ENCODE assay signal across 13 cellular contexts in genomic region chr10:6498771-6499170, GRCh38.
DNase-seq lines count a peak whose midpoint lies in the region; ATAC-seq and TF ChIP-seq lines count a peak whose summit lies in the region.
"Had no signal": no experiment of that assay in that cellular context is flagged by ENCODE, and none has a peak within 500 bp of the region (broad histone marks: within the 10 kb centered on the region; RNA-seq: fewer than 3 reads in every experiment).

No MANE protein-coding gene starts in this region.

- POLR2A ChIA-PET in activated CD4-positive, alpha-beta T cell treated with anti-CD3 and anti-CD28 coated beads, Interleukin-2, amount 10 ng/mL, durations not matched to agents 7 days and 5 days (lab: Charles Lee): interaction anchor here (0.6 kb wide), 1 partner anchor 8 kb away, joined by 3 read pairs; no protein-coding TSS in a partner anchor

- peak overlapping the region; percentile 87 for H3K27ac Mint-ChIP-seq in activated CD4-positive, alpha-beta T cell treated with anti-CD3 and anti-CD28 coated beads, Interleukin-2, amount 10 ng/mL, durations not matched to agents 7 days and 5 days
- H3K27ac Mint-ChIP-seq: activated B cell treated with CpG ODN at 0.5 μM for 24 hours had no signal

- H3K9me3 ChIP-seq in BLaER1 treated with 17β-estradiol and CSF1 and Interleukin-3, amounts not matched to agents 10 nM and 100 nM (replicated peaks in 1 of 11): peaks cover 0 to 11% (median 0%) of the 10 kb centered on the region in 11 experiments; a peak in 3 of 22 replicates

- CTCF ChIA-PET in activated CD4-positive, alpha-beta T cell treated with anti-CD3 and anti-CD28 coated beads, Interleukin-2, amount 10 ng/mL, durations not matched to agents 7 days and 5 days (lab: Charles Lee): interaction anchor here (1.1 to 2.1 kb wide), 5 partner anchors 12 to 34 kb away, joined by 3 to 5 read pairs (median 4); no protein-coding TSS in a partner anchor

- peaks cover 41 to 57% (median 47%) of the 10 kb centered on the region in 10 experiments for H3K4me1 ChIP-seq in BLaER1 treated with 17β-estradiol and CSF1 and Interleukin-3, amounts not matched to agents 10 nM and 100 nM

- TF ChIP-seq CTCF in fibroblast of mammary gland (conservative IDR thresholded peaks at IDR 0.05; ENCODE audit: control insufficient read depth, insufficient read depth, low read depth, low read length): no peak

- H3K4me3 Mint-ChIP-seq in activated CD4-positive, alpha-beta T cell treated with anti-CD3 and anti-CD28 coated beads, Interleukin-2, amount 10 ng/mL, durations not matched to agents 7 days and 5 days: peak overlapping the region; percentile 47
- H3K4me3 Mint-ChIP-seq: activated B cell treated with CpG ODN at 0.5 μM for 24 hours had no signal

- H3K27me3 ChIP-seq in BLaER1 treated with 17β-estradiol and CSF1 and Interleukin-3, amounts not matched to agents 10 nM and 100 nM: no peaks in the 10 kb centered on the region

- peaks cover 0 to 7% (median 0%) of the 10 kb centered on the region in 11 experiments; a peak in 6 of 22 replicates for H3K36me3 ChIP-seq in BLaER1 treated with 17β-estradiol and CSF1 and Interleukin-3, amounts not matched to agents 10 nM and 100 nM

- DNase-seq in Kasumi-1 (lab: John Stamatoyannopoulos, UW) (peak; percentile 68 to 72), fibroblast of mammary gland (ENCODE audit: low read depth) (peak; percentile 0), DMS153 (lab: John Stamatoyannopoulos, UW) (no peak), left colon (no peak), AG08396 (ENCODE audit: low spot score) (no peak)
- peak; percentile 69 for DNase-seq in activated CD4-positive, alpha-beta T cell treated with anti-CD3 and anti-CD28 coated beads, Interleukin-2, amount 10 ng/mL, durations not matched to agents 7 days and 5 days
- DNase-seq: activated B cell treated with CpG ODN at 0.5 μM for 24 hours, COR-L47, foreskin melanocyte, NCI-H1417 had no signal

- H4K20me1 ChIP-seq in BLaER1 treated with 17β-estradiol and CSF1 and Interleukin-3, amounts not matched to agents 10 nM and 100 nM: no peaks in the 10 kb centered on the region

- H3K9ac ChIP-seq in BLaER1 treated with 17β-estradiol and CSF1 and Interleukin-3, amounts not matched to agents 10 nM and 100 nM: peak overlapping the region in 7 of 11 experiments; percentile 10 to 57 (median 31); a peak in 10 of 22 replicates

- intact Hi-C loops in left colon (cut with DNase I, micrococcal nuclease): no loop called here

- H3K4me1 Mint-ChIP-seq in activated CD4-positive, alpha-beta T cell treated with anti-CD3 and anti-CD28 coated beads, Interleukin-2, amount 10 ng/mL, durations not matched to agents 7 days and 5 days: peaks cover 28% of the 10 kb centered on the region

- H3K4me2 ChIP-seq in BLaER1 treated with 17β-estradiol and CSF1 and Interleukin-3, amounts not matched to agents 10 nM and 100 nM: peak overlapping the region; percentile 65 to 89 (median 72)

- peaks cover 30% of the 10 kb centered on the region for H3K36me3 Mint-ChIP-seq in activated CD4-positive, alpha-beta T cell treated with anti-CD3 and anti-CD28 coated beads, Interleukin-2, amount 10 ng/mL, durations not matched to agents 7 days and 5 days (ENCODE audit: low read depth)

- peak overlapping the region in 9 of 11 experiments; percentile 21 to 81 (median 64); a peak in 18 of 22 replicates for H3K27ac ChIP-seq in BLaER1 treated with 17β-estradiol and CSF1 and Interleukin-3, amounts not matched to agents 10 nM and 100 nM

- H3K27me3 Mint-ChIP-seq in activated CD4-positive, alpha-beta T cell treated with anti-CD3 and anti-CD28 coated beads, Interleukin-2, amount 10 ng/mL, durations not matched to agents 7 days and 5 days: no peaks in the 10 kb centered on the region

- ATAC-seq in GM21390 (IDR thresholded peaks at IDR 0.05; ENCODE audit: unreplicated experiment) (no peak), left colon (no peak)

- H3K4me3 ChIP-seq in BLaER1 treated with 17β-estradiol and CSF1 and Interleukin-3, amounts not matched to agents 10 nM and 100 nM: peak overlapping the region in 1 of 10 experiments; percentile 42; a peak in 2 of 20 replicates
- H3K4me3 ChIP-seq in fibroblast of mammary gland (ENCODE audit: control insufficient read depth, low read depth, low read length): no peak overlapping the region
- H3K4me3 ChIP-seq: lung had no signal

- H3K9me3 Mint-ChIP-seq in activated CD4-positive, alpha-beta T cell treated with anti-CD3 and anti-CD28 coated beads, Interleukin-2, amount 10 ng/mL, durations not matched to agents 7 days and 5 days: peaks cover 2% of the 10 kb centered on the region
- H3K9me3 Mint-ChIP-seq: activated B cell treated with CpG ODN at 0.5 μM for 24 hours had no signal

Comparison
In these comparisons a context has a peak if more than half of its experiments do, and no peak if none do; other contexts are left out.
1. DNase-seq: peak in Kasumi-1 (2 of 2), activated CD4-positive, alpha-beta T cell treated with anti-CD3 and anti-CD28 coated beads, Interleukin-2, amount 10 ng/mL, durations not matched to agents 7 days and 5 days (single experiment) and fibroblast of mammary gland (single experiment); none in DMS153 (single experiment), left colon (0 of 2) and AG08396 (single experiment).